ENCODE assay signal across 29 cellular contexts in genomic region chr15:91930092-91930491, GRCh38.
DNase-seq lines count a peak whose midpoint lies in the region; ATAC-seq and TF ChIP-seq lines count a peak whose summit lies in the region.
"Had no signal": no experiment of that assay in that cellular context is flagged by ENCODE, and none has a peak within 500 bp of the region (broad histone marks: within the 10 kb centered on the region; RNA-seq: fewer than 3 reads in every experiment).

No MANE protein-coding gene starts in this region.

- H3K4me1 ChIP-seq in breast epithelium: peaks cover 0 to 4% of the 10 kb centered on the region in 2 donors
- peaks cover 7 to 68% (median 48%) of the 10 kb centered on the region in 9 donors for H3K4me1 ChIP-seq in heart right ventricle
- H3K4me1 ChIP-seq in lower lobe of right lung: peaks cover 46% of the 10 kb centered on the region
- H3K4me1 ChIP-seq in vagina: peaks cover 35% of the 10 kb centered on the region
- peaks cover 13 to 42% (median 26%) of the 10 kb centered on the region in 4 donors for H3K4me1 ChIP-seq in transverse colon

- H3K4me3 ChIP-seq in breast epithelium: no peak overlapping the region
- no peak overlapping the region for H3K4me3 ChIP-seq in heart right ventricle
- H3K4me3 ChIP-seq in lower lobe of right lung: no peak overlapping the region
- no peak overlapping the region for H3K4me3 ChIP-seq in vagina
- H3K4me3 ChIP-seq in transverse colon: no peak overlapping the region
- H3K4me3 ChIP-seq: K562 had no signal

- no peak for TF ChIP-seq POLR2A in breast epithelium (IDR thresholded peaks at IDR 0.05)
- no peak for TF ChIP-seq POLR2A in vagina (IDR thresholded peaks at IDR 0.05)
- TF ChIP-seq POLR2A in transverse colon (IDR thresholded peaks at IDR 0.05): no peak

- intact Hi-C loops in MCF 10A (cut with micrococcal nuclease) (no loop called here), breast epithelium (cut with DNase I; ENCODE audit: low total_unique reads) (loop anchor here (2.0 kb wide), 1 partner anchor 25 kb away; no protein-coding TSS in a partner anchor), heart right ventricle (cut with DNase I) (loop anchor here in 2 of 10 donors (10.0 kb wide), 2 partner anchors 65 to 75 kb away; partner anchors contain the start of gene SLCO3A1 (in 1 of the 2)), lower lobe of right lung (cut with DNase I) (no loop called here), vagina (cut with DNase I) (no loop called here), transverse colon (cut with DNase I; ENCODE audit: low total_unique reads) (loop anchor here (2.0 kb wide), 1 partner anchor 69 kb away; no protein-coding TSS in a partner anchor)

- no TSS peak for BruUV-seq in MCF 10A (replicated peaks; lab: Mats Ljungman, UMichigan)

- H3K4me3 Mint-ChIP-seq in MCF 10A (ENCODE audit: unreplicated experiment): no peak overlapping the region
- H3K4me3 Mint-ChIP-seq: B cell; CD8-positive, alpha-beta memory T cell had no signal

- TF ChIP-seq CTCF in MCF 10A (IDR thresholded peaks at IDR 0.05; ENCODE audit: unreplicated experiment): no peak
- no peak for TF ChIP-seq CTCF in breast epithelium (IDR thresholded peaks at IDR 0.05)
- no peak for TF ChIP-seq CTCF in heart right ventricle (IDR thresholded peaks at IDR 0.05)
- no peak for TF ChIP-seq CTCF in lower lobe of right lung (IDR thresholded peaks at IDR 0.05)
- TF ChIP-seq CTCF in vagina (IDR thresholded peaks at IDR 0.05): no peak
- no peak for TF ChIP-seq CTCF in transverse colon (IDR thresholded peaks at IDR 0.05)

- WGBS in heart right ventricle, 2 donors: 52 to 75% methylated on average over 2 of the region's 2 CpGs
- 90 to 100% methylated on average over 2 of the region's 2 CpGs for WGBS in transverse colon (ENCODE audit: low coverage in 1 of 2), 2 donors

- POLR2A ChIA-PET in MCF 10A (lab: Yijun Ruan, JAX): interaction anchor here (1.4 to 3.8 kb wide), 3 partner anchors 12 to 63 kb away, joined by 3 to 22 read pairs (median 12); no protein-coding TSS in a partner anchor

- TF ChIP-seq EP300 in transverse colon (IDR thresholded peaks at IDR 0.05; ENCODE audit: low read depth): no peak

- H3K36me3 ChIP-seq in breast epithelium: no peaks in the 10 kb centered on the region
- no peaks in the 10 kb centered on the region for H3K36me3 ChIP-seq in heart right ventricle
- H3K36me3 ChIP-seq in lower lobe of right lung: no peaks in the 10 kb centered on the region
- H3K36me3 ChIP-seq in vagina: no peaks in the 10 kb centered on the region
- no peaks in the 10 kb centered on the region for H3K36me3 ChIP-seq in transverse colon

- H3K9me3 ChIP-seq in breast epithelium (no peaks in the 10 kb centered on the region), heart right ventricle (peaks cover 0 to 8% (median 0%) of the 10 kb centered on the region in 11 donors), lower lobe of right lung (no peaks in the 10 kb centered on the region), vagina (no peaks in the 10 kb centered on the region), transverse colon (no peaks in the 10 kb centered on the region)

- peak in 7 of 8 donors; percentile 25 to 62 (median 29) for ATAC-seq in heart right ventricle
- ATAC-seq in lower lobe of right lung: no peak
- no peak for ATAC-seq in HG03280 (IDR thresholded peaks at IDR 0.05; ENCODE audit: unreplicated experiment)
- ATAC-seq: K562, PC-3 had no signal

- no peak for DNase-seq in MCF 10A (ENCODE audit: unreplicated experiment)
- no peak for DNase-seq in breast epithelium (ENCODE audit: low spot score in 2 of 2)
- DNase-seq in heart right ventricle: no peak
- no peak for DNase-seq in lower lobe of right lung
- no peak for DNase-seq in vagina (ENCODE audit: extremely low spot score in 2 of 2)
- no peak for DNase-seq in NCI-H226
- DNase-seq in transverse colon: no peak
- DNase-seq: Calu3; CD8-positive, alpha-beta memory T cell; DMS79 treated with DMSO at 0.1 percent for 48 hours; GF-D8; GOT3; HCEC 1CT; Kasumi-1; MV-4-11; NCI-H1105; NCI-H1436 treated with DMSO at 0.1 percent for 48 hours; NCI-H1930; NCI-H2107; NCI-H446; NCI-H526; NCI-H82; NK-92 treated with Interleukin-12 subunit alpha and Interleukin-12 subunit beta, amount 100 ng/mL, for 24 hours; PC-3 had no signal

- H3K9me3 Mint-ChIP-seq in MCF 10A (ENCODE audit: unreplicated experiment): no peaks in the 10 kb centered on the region

- peak overlapping the region; percentile 42 for H3K27ac Mint-ChIP-seq in MCF 10A (ENCODE audit: low read depth, unreplicated experiment)
- H3K27ac Mint-ChIP-seq: B cell had no signal

- H3K27me3 ChIP-seq in breast epithelium (no peaks in the 10 kb centered on the region), heart right ventricle (no peaks in the 10 kb centered on the region), lower lobe of right lung (ENCODE audit: low read depth) (no peaks in the 10 kb centered on the region), vagina (no peaks in the 10 kb centered on the region), transverse colon (no peaks in the 10 kb centered on the region)

- H3K36me3 Mint-ChIP-seq in MCF 10A (ENCODE audit: insufficient read depth, unreplicated experiment): no peaks in the 10 kb centered on the region

- CTCF ChIA-PET in MCF 10A (lab: Yijun Ruan, JAX): interaction anchor here (0.8 to 2.8 kb wide), 3 partner anchors 9 to 63 kb away, joined by 3 to 13 read pairs (median 3); no protein-coding TSS in a partner anchor

- peaks cover 15% of the 10 kb centered on the region for H3K4me1 Mint-ChIP-seq in MCF 10A (ENCODE audit: insufficient read depth, unreplicated experiment)
- H3K4me1 Mint-ChIP-seq: B cell had no signal

- peak overlapping the region in 1 of 2 donors; percentile 41 for H3K27ac ChIP-seq in breast epithelium
- H3K27ac ChIP-seq in heart right ventricle: peak overlapping the region in 6 of 10 donors; percentile 12 to 46 (median 37)
- peak overlapping the region; percentile 5 for H3K27ac ChIP-seq in lower lobe of right lung
- H3K27ac ChIP-seq in vagina: peak overlapping the region; percentile 14
- no peak overlapping the region for H3K27ac ChIP-seq in transverse colon
- H3K27ac ChIP-seq: 22Rv1, C4-2B had no signal

- in situ Hi-C loops in transverse colon (cut with MboI; ENCODE audit: low pct_ligation_motif_present in 1 of 4, low pct_unique_long_range_greater_than_20kb in 1 of 4, low sequenced_read_pairs in 3 of 4): no loop called here

- no peaks in the 10 kb centered on the region for H3K27me3 Mint-ChIP-seq in MCF 10A (ENCODE audit: insufficient read depth, unreplicated experiment)
- H3K27me3 Mint-ChIP-seq: B cell had no signal

Comparison
In these comparisons a context has a peak if more than half of its experiments do, and no peak if none do; other contexts are left out.
1. intact Hi-C loops: an anchor here in breast epithelium (2.0 kb wide) and transverse colon (2.0 kb wide); none called in MCF 10A, lower lobe of right lung and vagina.
2. H3K27ac ChIP-seq: peak in heart right ventricle (6 of 10), lower lobe of right lung (single experiment) and vagina (single experiment); none in transverse colon (0 of 4).
3. ATAC-seq: peak in heart right ventricle (7 of 8); none in lower lobe of right lung (0 of 2) and HG03280 (single experiment).